8 cellular contexts compared by ENCODE assay signal in genomic region chr15:96491696-96492644, GRCh38.
A peak's percentile ranks its signal among the peaks of the same experiment; 100 is the strongest.
DNase-seq lines count a peak whose midpoint lies in the region; TF ChIP-seq lines count a peak whose summit lies in the region.
"Not testable (repeated sequence)": the region's sequence is repeated elsewhere in the genome, so short reads cannot be mapped to it uniquely, and the experiment has no call there.

No MANE protein-coding gene starts in this region.

- H3K9ac ChIP-seq in HUES48 (ENCODE audit: low read depth, low read length); smooth muscle cell (ENCODE audit: low read depth): not testable (repeated sequence)

- peaks cover 27% of the 10 kb centered on the region for H3K4me1 Mint-ChIP-seq in nephron progenitor cell

- H3K4me2 ChIP-seq in smooth muscle cell, result peak overlapping the region; percentile 85

- H3K4me3 Mint-ChIP-seq in nephron progenitor cell, result peak overlapping the region; percentile 75

- H2AFZ ChIP-seq in smooth muscle cell (ENCODE audit: low read depth), result peak overlapping the region; percentile 79

- H3K27me3 ChIP-seq in HUES48 (ENCODE audit: control insufficient read depth, insufficient read depth, low read length), result not testable (repeated sequence)
- H3K27me3 ChIP-seq in cardiac muscle cell (peaks cover 21% of the 10 kb centered on the region), smooth muscle cell (ENCODE audit: low read depth) (peaks cover 33% of the 10 kb centered on the region)

- WGBS in smooth muscle cell (ENCODE audit: low lambda C conversion rate), result 42% methylated on average over 28 of the region's 58 CpGs

- H3F3A ChIP-seq in smooth muscle cell (ENCODE audit: low read depth), result not testable (repeated sequence)

- H3K27ac ChIP-seq in HUES48 (ENCODE audit: low read depth, low read length); VCaP; cardiac muscle cell; smooth muscle cell (ENCODE audit: low read depth): not testable (repeated sequence)

- not testable (repeated sequence) for H3K9me3 Mint-ChIP-seq in nephron progenitor cell

- peak; percentile 75 for DNase-seq in ELF-1 (ENCODE audit: low read depth, low spot score)
- peak; percentile 67 for DNase-seq in ecto neural progenitor cell (ENCODE audit: low spot score)
- peak in 1 of 2 donors; percentile 29 for DNase-seq in cardiac muscle cell (ENCODE audit: low read depth in 1 of 2, low spot score in 1 of 2)
- DNase-seq in nephron progenitor cell, result peak; percentile 40
- DNase-seq in smooth muscle cell (lab: John Stamatoyannopoulos, UW; ENCODE audit: unreplicated experiment), result not testable (repeated sequence)

- not testable (repeated sequence) for H3K27ac Mint-ChIP-seq in nephron progenitor cell

- TF ChIP-seq CTCF in VCaP (conservative IDR thresholded peaks at IDR 0.05) (peak; percentile 37), smooth muscle cell (IDR thresholded peaks at IDR 0.05; ENCODE audit: borderline replicate concordance, insufficient read depth, poor library complexity, severe bottlenecking) (peak; percentile 35)
- not testable (repeated sequence) for TF ChIP-seq CTCF in cardiac muscle cell (IDR thresholded peaks at IDR 0.05; ENCODE audit: low read depth, low read length); nephron progenitor cell (IDR thresholded peaks at IDR 0.05)

- H3K36me3 Mint-ChIP-seq in nephron progenitor cell (ENCODE audit: low read depth), result not testable (repeated sequence)

- not testable (repeated sequence) for H3K9me3 ChIP-seq in HUES48 (ENCODE audit: control insufficient read depth, insufficient read depth, low read length); cardiac muscle cell (ENCODE audit: low read depth); iPS-18c (ENCODE audit: control insufficient read depth, insufficient read depth, low read length); smooth muscle cell (replicated peaks; ENCODE audit: low read depth)

- H3K4me3 ChIP-seq in HUES48 (ENCODE audit: low read depth, low read length) (peak overlapping the region; percentile 37), cardiac muscle cell (peak overlapping the region; percentile 48), iPS-18c (ENCODE audit: insufficient read depth, low read depth, low read length) (peak overlapping the region; percentile 39; the same call in 1 of the 2 replicates), smooth muscle cell (peak overlapping the region; percentile 56)

- peaks cover 20% of the 10 kb centered on the region for H3K27me3 Mint-ChIP-seq in nephron progenitor cell (ENCODE audit: low read depth, poor library complexity)

- not testable (repeated sequence) for H3K4me1 ChIP-seq in HUES48 (ENCODE audit: control insufficient read depth, insufficient read depth, low read length); cardiac muscle cell (ENCODE audit: low read depth); smooth muscle cell (ENCODE audit: low read depth)

- not testable (repeated sequence) for H3K79me2 ChIP-seq in smooth muscle cell (ENCODE audit: low read depth)

- H4K20me1 ChIP-seq in smooth muscle cell (ENCODE audit: low read depth), result not testable (repeated sequence)

- H3K36me3 ChIP-seq in HUES48 (ENCODE audit: control insufficient read depth, insufficient read depth, low read length); cardiac muscle cell; smooth muscle cell (ENCODE audit: low read depth): not testable (repeated sequence)
